Comparison of ENCODE assay signal across 13 cellular contexts in the genomic region with DNA sequence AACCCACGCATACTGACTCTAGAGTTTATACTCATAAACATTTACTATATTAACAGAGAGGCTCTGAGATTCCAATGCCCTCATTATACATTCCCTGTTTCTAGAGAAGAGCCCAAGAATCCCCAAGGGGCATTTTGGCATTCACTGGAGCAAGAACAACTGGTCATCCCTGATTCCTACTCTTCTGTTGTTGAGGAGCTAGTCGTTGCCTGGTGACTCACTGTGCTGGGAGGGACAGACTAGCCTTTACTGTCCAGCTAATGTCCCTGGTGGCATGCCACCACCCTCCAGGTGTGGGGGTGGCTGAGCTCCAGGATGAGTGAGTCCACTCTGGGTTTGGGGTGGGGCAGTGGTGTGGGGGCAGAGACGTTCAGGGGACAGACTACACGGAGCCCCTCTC. TPM values are rescaled to one million over a fixed set of nuclear protein-coding genes. Genes with fewer than 3 reads are reported as not detected.
DNase-seq lines count a peak whose midpoint lies in the region; TF ChIP-seq lines count a peak whose summit lies in the region.
"Had no signal": no experiment of that assay in that cellular context is flagged by ENCODE, and none has a peak within 500 bp of the region (broad histone marks: within the 10 kb centered on the region; RNA-seq: fewer than 3 reads in every experiment).

No MANE protein-coding gene starts in this region.

- H3K9me3 ChIP-seq in effector memory CD4-positive, alpha-beta T cell (ENCODE audit: control insufficient read depth, low read length) = no peaks in the 10 kb centered on the region
- H3K9me3 ChIP-seq: tibial nerve had no signal

- H3K27me3 ChIP-seq in ACC112 (ENCODE audit: insufficient read depth, low read length) (no peaks in the 10 kb centered on the region), mesendoderm (ENCODE audit: insufficient read depth, low read length, poor library complexity) (no peaks in the 10 kb centered on the region)
- no peaks in the 10 kb centered on the region for H3K27me3 ChIP-seq in effector memory CD4-positive, alpha-beta T cell (replicated peaks; ENCODE audit: control insufficient read depth, insufficient read depth, low read length, poor library complexity, severe bottlenecking)
- H3K27me3 ChIP-seq: tibial nerve had no signal

- no peak overlapping the region for H2AK5ac ChIP-seq in mesendoderm (ENCODE audit: low read length)

- H3K4me1 ChIP-seq in ACC112 (ENCODE audit: control insufficient read depth, insufficient read depth, low read length, unreplicated experiment) (peaks cover 39% of the 10 kb centered on the region), mesendoderm (ENCODE audit: control insufficient read depth, low read depth, low read length) (no peaks in the 10 kb centered on the region)
- H3K4me1 ChIP-seq in effector memory CD4-positive, alpha-beta T cell (ENCODE audit: control insufficient read depth, insufficient read depth, low read length, poor library complexity, severe bottlenecking) = no peaks in the 10 kb centered on the region

- H3K27ac ChIP-seq in ACC112 (ENCODE audit: low read depth, low read length) = peak overlapping the region; percentile 61
- no peak overlapping the region for H3K27ac ChIP-seq in mesendoderm (ENCODE audit: low read depth, low read length)
- no peak overlapping the region for H3K27ac ChIP-seq in effector memory CD4-positive, alpha-beta T cell (ENCODE audit: insufficient read depth, low read length, poor library complexity, severe bottlenecking)

- H3K79me1 ChIP-seq in mesendoderm (ENCODE audit: low read length) = no peaks in the 10 kb centered on the region

- no peak overlapping the region for H2BK15ac ChIP-seq in mesendoderm (replicated peaks; ENCODE audit: low read depth)

- no peak overlapping the region for H3K4me3 ChIP-seq in ACC112 (ENCODE audit: low read depth, low read length)
- H3K4me3 ChIP-seq in choroid plexus epithelial cell (ENCODE audit: low read depth, low read length) = no peak overlapping the region
- no peak overlapping the region for H3K4me3 ChIP-seq in mesendoderm (ENCODE audit: low read length)
- no peak overlapping the region for H3K4me3 ChIP-seq in effector memory CD4-positive, alpha-beta T cell (ENCODE audit: insufficient read depth, low read depth, low read length, poor library complexity, severe bottlenecking)
- H3K4me3 ChIP-seq: tibial nerve had no signal

- no peak overlapping the region for H3K23ac ChIP-seq in mesendoderm (ENCODE audit: low read length)

- H2BK5ac ChIP-seq in mesendoderm (ENCODE audit: low read length) = no peak overlapping the region

- no peak overlapping the region for H4K5ac ChIP-seq in mesendoderm (ENCODE audit: low read length)

- DNase-seq in LHCN-M2 (ENCODE audit: low read depth) (peak; percentile 93), choroid plexus epithelial cell (ENCODE audit: low read depth) (peak; percentile 36), mesendoderm (no peak), midbrain (lab: John Stamatoyannopoulos, UW) (no peak), NCI-H345 (lab: John Stamatoyannopoulos, UW) (no peak)
- no peak for DNase-seq in stimulated activated naive CD4-positive, alpha-beta T cell treated with Interleukin-2 at 50 U/mL for 16 hours (lab: John Stamatoyannopoulos, UW)
- DNase-seq in effector memory CD4-positive, alpha-beta T cell = no peak
- DNase-seq: activated CD4-positive, alpha-beta memory T cell treated with anti-CD3 and anti-CD28 coated beads, Interleukin-2, amount 10 ng/mL, durations not matched to agents 7 days and 5 days; natural killer cell; NCI-H2171; stimulated activated CD4-positive, alpha-beta T cell treated with anti-CD3 and anti-CD28 coated beads, Interleukin-4, amount 100 ng/mL, for 4 hours had no signal

- WGBS in mesendoderm (ENCODE audit: extremely low coverage, insufficient coverage, low lambda C conversion rate) = no CpG with 5 or more reads among the region's 4 CpGs

- peak overlapping the region; percentile 54 for H3K56ac ChIP-seq in mesendoderm (ENCODE audit: low read length)

- TF ChIP-seq CTCF in choroid plexus epithelial cell (conservative IDR thresholded peaks at IDR 0.05; ENCODE audit: low read depth, low read length) = no peak

- H3K4me2 ChIP-seq in mesendoderm (ENCODE audit: low read length) = no peak overlapping the region

- H3K18ac ChIP-seq in mesendoderm (ENCODE audit: low read length) = no peak overlapping the region

- no peak overlapping the region for H2BK120ac ChIP-seq in mesendoderm (ENCODE audit: low read depth, low read length)

- no peak overlapping the region for H3K9ac ChIP-seq in mesendoderm (ENCODE audit: low read length)

- no peak overlapping the region for H3K4ac ChIP-seq in mesendoderm (ENCODE audit: low read depth, low read length)

- H3K36me3 ChIP-seq in ACC112 (ENCODE audit: insufficient read depth, low read length) (no peaks in the 10 kb centered on the region), mesendoderm (ENCODE audit: control insufficient read depth, insufficient read depth, low read length) (no peaks in the 10 kb centered on the region)
- no peaks in the 10 kb centered on the region for H3K36me3 ChIP-seq in effector memory CD4-positive, alpha-beta T cell (ENCODE audit: control insufficient read depth, insufficient read depth, low read length)
- H3K36me3 ChIP-seq: tibial nerve had no signal

- H4K8ac ChIP-seq in mesendoderm (ENCODE audit: low read depth, low read length) = no peak overlapping the region

- H3K79me2 ChIP-seq in ACC112 (ENCODE audit: control insufficient read depth, insufficient read depth, low read length, unreplicated experiment) (no peaks in the 10 kb centered on the region), mesendoderm (ENCODE audit: control insufficient read depth, insufficient read depth, low read length) (no peaks in the 10 kb centered on the region)

- no peak overlapping the region for H2AFZ ChIP-seq in ACC112 (ENCODE audit: low read length, unreplicated experiment)

RNA-seq across cellular contexts. Expression of gene RHOB, which starts 49.2 kb away (rescaled TPM):
- total RNA-seq in LHCN-M2 (2014; rRNA removed) = 92.2 and 129 TPM in 2 replicates
- 96.1 TPM for polyA plus RNA-seq in LHCN-M2 (2012)
- 109 TPM for polyA plus RNA-seq in mesendoderm (2013, experiment 1 of 2)
- polyA plus RNA-seq in mesendoderm (2013, experiment 2 of 2) = 109 TPM

Comparison
In these comparisons a context has a peak if more than half of its experiments do, and no peak if none do; other contexts are left out.
1. DNase-seq: peak in LHCN-M2 (single experiment) and choroid plexus epithelial cell (single experiment); none in mesendoderm (single experiment), midbrain (single experiment), stimulated activated naive CD4-positive, alpha-beta T cell treated with Interleukin-2 at 50 U/mL for 16 hours (single experiment), effector memory CD4-positive, alpha-beta T cell (0 of 3) and NCI-H345 (single experiment).